In the genomic region with DNA sequence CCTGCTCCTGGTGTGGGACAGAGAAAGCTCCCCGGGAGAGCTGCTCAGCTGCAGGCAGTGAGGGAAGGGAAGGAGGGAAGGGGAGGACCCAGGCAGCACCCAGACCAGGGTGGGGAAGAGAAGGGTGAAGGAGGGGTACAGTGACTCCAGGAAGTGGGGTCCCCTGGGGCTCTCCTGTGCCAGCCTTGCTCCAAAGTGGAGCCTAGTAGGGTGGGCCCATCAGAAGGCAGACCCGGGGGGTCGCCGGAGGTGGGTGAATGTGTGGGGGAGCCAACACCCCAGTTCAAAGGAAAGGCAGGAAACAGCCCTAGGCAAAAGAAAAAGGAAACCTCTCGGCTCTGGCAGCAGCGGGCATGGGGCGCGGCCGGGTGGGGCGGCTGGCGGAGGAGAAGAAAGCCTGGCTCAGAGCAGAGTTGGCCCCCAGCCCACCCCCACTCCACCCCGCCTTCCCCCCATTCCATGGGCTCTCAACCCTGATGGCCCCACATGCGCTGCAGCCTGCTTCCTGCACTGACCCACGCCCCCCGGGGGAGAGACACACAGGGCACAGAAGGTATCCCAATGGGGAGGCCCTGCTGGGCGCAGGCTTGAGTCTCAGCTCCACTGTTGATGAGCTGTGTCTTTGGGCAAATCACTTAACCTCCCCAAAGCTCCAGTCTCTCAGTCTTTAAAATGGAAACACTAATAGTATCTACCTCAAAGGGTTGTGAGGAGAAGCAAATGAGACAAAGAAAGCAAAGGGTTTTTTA, we compare ENCODE assay signal across 22 cellular contexts. TPM values are rescaled to one million over a fixed set of nuclear protein-coding genes. Genes with fewer than 3 reads are reported as not detected.
A peak's percentile ranks its signal among the peaks of the same experiment; 100 is the strongest.
DNase-seq lines count a peak whose midpoint lies in the region; ATAC-seq and TF ChIP-seq lines count a peak whose summit lies in the region.
"Had no signal": no experiment of that assay in that cellular context is flagged by ENCODE, and none has a peak within 500 bp of the region (broad histone marks: within the 10 kb centered on the region; RNA-seq: fewer than 3 reads in every experiment).

No MANE protein-coding gene starts in this region.

- DNase-seq in CD8-positive, alpha-beta T cell = no peak
- peak; percentile 94 for DNase-seq in NCI-H69 (lab: John Stamatoyannopoulos, UW)
- DNase-seq in left cardiac atrium = no peak
- DNase-seq in prostate gland (ENCODE audit: low spot score) = peak; percentile 41
- no peak for DNase-seq in stimulated activated CD4-positive, alpha-beta T cell treated with anti-CD3 and anti-CD28 coated beads, Interleukin-4, amount 100 ng/mL, for 4 hours
- no peak for DNase-seq in NCI-H187 treated with DMSO at 0.1 percent for 48 hours (lab: John Stamatoyannopoulos, UW)
- no peak for DNase-seq in epidermal melanocyte (ENCODE audit: insufficient read length, low spot score)
- DNase-seq: activated CD4-positive, alpha-beta T cell treated with anti-CD3 and anti-CD28 coated beads for 4 hours; activated naive CD4-positive, alpha-beta T cell treated with anti-CD3 and anti-CD28 coated beads, Interleukin-2, amount 50 U/mL, for 16 hours; body of pancreas; dorsolateral prefrontal cortex; GF-D8; head of caudate nucleus; kidney; NCI-H1048; OCI-M1; stimulated activated CD4-positive, alpha-beta T cell treated with anti-CD3 and anti-CD28 coated beads, Interleukin-2, amount 100 ng/mL, for 48 hours had no signal

- no peaks in the 10 kb centered on the region for H3K27me3 ChIP-seq in CD8-positive, alpha-beta T cell (ENCODE audit: insufficient read depth, low read length)
- no peaks in the 10 kb centered on the region for H3K27me3 ChIP-seq in prostate gland (replicated peaks; ENCODE audit: insufficient read depth)
- H3K27me3 ChIP-seq: body of pancreas had no signal

- TF ChIP-seq CTCF in CD8-positive, alpha-beta T cell (IDR thresholded peaks at IDR 0.05) = no peak
- TF ChIP-seq CTCF in prostate gland (IDR thresholded peaks at IDR 0.05) = no peak

- H3K4me1 ChIP-seq in CD8-positive, alpha-beta T cell (ENCODE audit: insufficient read depth, low read length) = peaks cover 33% of the 10 kb centered on the region
- H3K4me1 ChIP-seq in prostate gland (replicated peaks) = no peaks in the 10 kb centered on the region
- H3K4me1 ChIP-seq: body of pancreas had no signal

- H3K4me3 ChIP-seq in CD8-positive, alpha-beta T cell (ENCODE audit: low read depth, low read length) = no peak overlapping the region
- no peak overlapping the region for H3K4me3 ChIP-seq in prostate gland
- H3K4me3 ChIP-seq: body of pancreas, dorsolateral prefrontal cortex had no signal

- H3K36me3 ChIP-seq in CD8-positive, alpha-beta T cell (ENCODE audit: insufficient read depth, low read length) = no peaks in the 10 kb centered on the region
- H3K36me3 ChIP-seq in prostate gland = no peaks in the 10 kb centered on the region

- intact Hi-C loops in CD8-positive, alpha-beta T cell (cut with DNase I, micrococcal nuclease) = no loop called here
- intact Hi-C loops in left cardiac atrium (cut with DNase I) = no loop called here
- intact Hi-C loops in prostate gland (cut with DNase I) = no loop called here

- no peak for ATAC-seq in CD8-positive, alpha-beta T cell
- peak; percentile 6 to 20 for ATAC-seq in left cardiac atrium
- ATAC-seq in HG02981 (IDR thresholded peaks at IDR 0.05; ENCODE audit: unreplicated experiment) = no peak
- ATAC-seq: body of pancreas had no signal

- peaks cover 9% of the 10 kb centered on the region for H3K27me3 Mint-ChIP-seq in CD8-positive, alpha-beta T cell (ENCODE audit: low read depth)

- H3K4me1 Mint-ChIP-seq in CD8-positive, alpha-beta T cell (ENCODE audit: low read depth) = peaks cover 50% of the 10 kb centered on the region

- WGBS in prostate gland = 30% methylated on average over 16 of the region's 16 CpGs

- H3K27ac ChIP-seq in CD8-positive, alpha-beta T cell (ENCODE audit: low read depth, low read length) = no peak overlapping the region
- peak overlapping the region in 1 of 2 donors; percentile 26 for H3K27ac ChIP-seq in prostate gland
- H3K27ac ChIP-seq: body of pancreas, dorsolateral prefrontal cortex, HL-60 had no signal

- TF ChIP-seq POLR2A in prostate gland (IDR thresholded peaks at IDR 0.05) = no peak

- no peak overlapping the region for H3K4me3 Mint-ChIP-seq in CD8-positive, alpha-beta T cell
- H3K4me3 Mint-ChIP-seq: IgD-negative memory B cell had no signal

- CTCF ChIA-PET in CD8-positive, alpha-beta T cell (lab: Charles Lee) = interaction anchor here (1.0 to 2.3 kb wide), 4 partner anchors 10 to 116 kb away, joined by 4 to 9 read pairs (median 6); no protein-coding TSS in a partner anchor

- no peaks in the 10 kb centered on the region for H3K9me3 ChIP-seq in CD8-positive, alpha-beta T cell (ENCODE audit: low read length)
- H3K9me3 ChIP-seq in prostate gland = no peaks in the 10 kb centered on the region
- H3K9me3 ChIP-seq: body of pancreas had no signal

- POLR2A ChIA-PET in CD8-positive, alpha-beta T cell (lab: Charles Lee) = interaction anchor here (1.0 kb wide), 1 partner anchor 39 kb away, joined by 3 read pairs; a partner anchor contains a TSS

- H3K36me3 Mint-ChIP-seq in CD8-positive, alpha-beta T cell = no peaks in the 10 kb centered on the region
- H3K36me3 Mint-ChIP-seq: IgD-negative memory B cell had no signal

- H3K27ac Mint-ChIP-seq in CD8-positive, alpha-beta T cell = peak overlapping the region; percentile 28
- H3K27ac Mint-ChIP-seq: IgD-negative memory B cell had no signal

- H3K9me3 Mint-ChIP-seq in CD8-positive, alpha-beta T cell = no peaks in the 10 kb centered on the region
- H3K9me3 Mint-ChIP-seq: IgD-negative memory B cell had no signal

RNA-seq across cellular contexts. Expression of a gene that starts 5.7 kb away (rescaled TPM):
- 1 to 10 TPM; 1.7 to 1.9 TPM for total RNA-seq in CD8-positive, alpha-beta T cell
- total RNA-seq in left cardiac atrium (1 to 10 TPM; 6.0 to 6.1 TPM), prostate gland (10 to 100 TPM in 1 of 2 donors, 1 to 10 TPM in 1; 8.0 to 25.6 TPM)

RNA-seq across cellular contexts. Expression of a gene that starts 38.9 kb away (rescaled TPM):
- total RNA-seq in CD8-positive, alpha-beta T cell = 100 to 1,000 TPM; 106 to 108 TPM
- total RNA-seq in left cardiac atrium (1 to 10 TPM; 1.3 to 1.9 TPM), prostate gland (10 to 100 TPM in 1 of 2 donors, under 1 TPM in 1; 0.73 to 61.8 TPM)
- total RNA-seq: H1, osteocyte had no signal

RNA-seq across cellular contexts. Expression of a gene that starts 54.8 kb away (rescaled TPM):
- 10 to 100 TPM; 58.4 to 64.2 TPM for total RNA-seq in CD8-positive, alpha-beta T cell
- total RNA-seq in left cardiac atrium = 10 to 100 TPM; 55.6 to 79.8 TPM
- total RNA-seq in prostate gland = 100 to 1,000 TPM in 1 of 2 donors, 10 to 100 TPM in 1; 39.9 to 102 TPM

Comparison
In these comparisons a context has a peak if more than half of its experiments do, and no peak if none do; other contexts are left out.
1. ATAC-seq: peak in left cardiac atrium (2 of 2); none in CD8-positive, alpha-beta T cell (single experiment) and HG02981 (single experiment).
2. DNase-seq: peak in NCI-H69 (single experiment) and prostate gland (single experiment); none in CD8-positive, alpha-beta T cell (0 of 7), left cardiac atrium (single experiment), stimulated activated CD4-positive, alpha-beta T cell treated with anti-CD3 and anti-CD28 coated beads, Interleukin-4, amount 100 ng/mL, for 4 hours (0 of 2), NCI-H187 treated with DMSO at 0.1 percent for 48 hours (single experiment) and epidermal melanocyte (single experiment).